In the genomic region with DNA sequence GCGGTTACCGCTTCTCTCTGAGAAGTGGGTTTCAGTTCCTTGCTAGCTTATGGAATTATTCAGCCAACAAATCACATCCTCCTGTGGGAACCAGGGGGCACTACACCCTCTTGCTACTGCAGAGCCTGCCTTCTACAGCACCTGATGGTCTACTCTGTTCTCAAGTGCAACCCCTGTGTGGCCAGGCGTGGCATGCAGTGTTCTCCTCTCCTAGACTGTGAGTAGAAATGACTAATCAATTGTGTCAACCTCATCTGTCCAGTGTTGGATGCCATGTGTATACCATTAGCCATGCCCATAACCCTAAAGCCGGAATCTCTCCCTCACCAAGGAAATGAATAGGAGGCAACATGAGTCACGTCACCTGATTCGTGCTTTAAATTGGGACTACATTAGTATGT, we compare ENCODE assay signal across 1 cellular context.
TF ChIP-seq lines count a peak whose summit lies in the region.

No MANE protein-coding gene starts in this region.

TF ChIP-seq in GM23338, 12 proteins besides CTCF, POLR2A, EP300 and RAD21 (continued from another document):
- TF ChIP-seq ZNF331 (CRISPR knock-in tag; IDR thresholded peaks at IDR 0.05; ENCODE audit: low read depth) (no peak), EZH2 (IDR thresholded peaks at IDR 0.05; ENCODE audit: low read depth, unreplicated experiment) (no peak), ETS1 (IDR thresholded peaks at IDR 0.05) (no peak)
TF ChIP-seq in GM23338: peak in this region for 0.
